18 cellular contexts compared by ENCODE assay signal in the genomic region with DNA sequence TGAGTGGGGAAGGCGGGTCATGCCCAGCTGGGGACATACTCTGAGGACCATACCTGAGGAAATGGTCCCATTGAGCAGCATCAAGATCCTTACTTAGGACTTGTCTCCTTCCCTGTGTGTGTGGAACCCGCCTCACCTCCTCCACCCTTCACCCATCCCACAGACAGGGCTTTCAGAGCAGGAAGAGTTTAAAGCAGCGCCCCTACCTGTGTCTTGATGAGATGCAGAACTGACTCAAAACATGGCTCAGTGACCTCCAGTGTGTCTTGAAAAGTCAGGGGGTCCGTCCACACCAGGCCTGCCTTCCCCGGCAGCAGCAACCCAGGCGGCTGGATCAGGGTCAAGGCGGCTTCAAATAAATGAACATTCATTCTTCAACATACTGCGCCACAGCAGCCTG. TPM values are rescaled to one million over a fixed set of nuclear protein-coding genes. Genes with fewer than 3 reads are reported as not detected.
A peak's percentile ranks its signal among the peaks of the same experiment; 100 is the strongest.
DNase-seq lines count a peak whose midpoint lies in the region; ATAC-seq and TF ChIP-seq lines count a peak whose summit lies in the region.
"Had no signal": no experiment of that assay in that cellular context is flagged by ENCODE, and none has a peak within 500 bp of the region (broad histone marks: within the 10 kb centered on the region; RNA-seq: fewer than 3 reads in every experiment).

No MANE protein-coding gene starts in this region.

- peak overlapping the region; percentile 91 for H3K27ac ChIP-seq in left ventricle myocardium inferior (replicated peaks)
- no peak overlapping the region for H3K27ac ChIP-seq in suprapubic skin
- H3K27ac ChIP-seq: A549, C4-2B had no signal

- TF ChIP-seq CTCF in WTC11 (IDR thresholded peaks at IDR 0.05), result no peak
- TF ChIP-seq CTCF in left ventricle myocardium inferior (IDR thresholded peaks at IDR 0.05; ENCODE audit: borderline replicate concordance), result no peak
- TF ChIP-seq CTCF in suprapubic skin (IDR thresholded peaks at IDR 0.05), result no peak

- H3K27me3 Mint-ChIP-seq in stimulated activated naive CD8-positive, alpha-beta T cell treated with anti-CD3 and anti-CD28 coated beads, Interleukin-15, amount 100 ng/mL, for 72 hours, result peaks cover 23% of the 10 kb centered on the region
- H3K27me3 Mint-ChIP-seq in WTC11 (ENCODE audit: low read depth), result peaks cover 65% of the 10 kb centered on the region

- intact Hi-C loops in left ventricle myocardium inferior (cut with micrococcal nuclease), result no loop called here

- no peak overlapping the region for H3K4me3 Mint-ChIP-seq in stimulated activated naive CD8-positive, alpha-beta T cell treated with anti-CD3 and anti-CD28 coated beads, Interleukin-15, amount 100 ng/mL, for 72 hours
- H3K4me3 Mint-ChIP-seq in WTC11, result no peak overlapping the region
- H3K4me3 Mint-ChIP-seq in stimulated activated effector memory CD8-positive, alpha-beta T cell treated with anti-CD3 and anti-CD28 coated beads, Interleukin-12 subunit alpha, Interleukin-12 subunit beta, amount 100 ng/mL, for 72 hours, result no peak overlapping the region
- H3K4me3 Mint-ChIP-seq: CD4-positive, alpha-beta memory T cell had no signal

- CTCF ChIA-PET in WTC11 (lab: Charles Lee), result no interaction called here

- TF ChIP-seq EP300 in suprapubic skin (IDR thresholded peaks at IDR 0.05), result no peak

- H3K27me3 ChIP-seq in left ventricle myocardium inferior (ENCODE audit: low read depth) (no peaks in the 10 kb centered on the region), suprapubic skin (no peaks in the 10 kb centered on the region)
- H3K27me3 ChIP-seq: BE2C had no signal

- WGBS in suprapubic skin, result 98% methylated on average over 8 of the region's 8 CpGs

- ATAC-seq in stimulated activated naive CD8-positive, alpha-beta T cell treated with anti-CD3 and anti-CD28 coated beads, Interleukin-15, amount 100 ng/mL, for 72 hours, result peak; percentile 40
- no peak for ATAC-seq in stimulated activated naive CD8-positive, alpha-beta T cell treated with anti-CD3 and anti-CD28 coated beads, Interleukin-15, Interleukin-2, amounts not matched to agents 100 U/mL and 50 U/mL, for 24 hours
- ATAC-seq in WTC11 (peak; percentile 65), HG02798 (IDR thresholded peaks at IDR 0.05; ENCODE audit: poor library complexity, unreplicated experiment) (no peak)
- peak; percentile 5 for ATAC-seq in stimulated activated effector memory CD8-positive, alpha-beta T cell treated with anti-CD3 and anti-CD28 coated beads, Interleukin-12 subunit alpha, Interleukin-12 subunit beta, amount 100 ng/mL, for 72 hours
- ATAC-seq: A549 had no signal

- DNase-seq in stimulated activated naive CD8-positive, alpha-beta T cell treated with anti-CD3 and anti-CD28 coated beads, Interleukin-15, amount 100 ng/mL, for 72 hours, result no peak
- no peak for DNase-seq in stimulated activated naive CD8-positive, alpha-beta T cell treated with anti-CD3 and anti-CD28 coated beads, Interleukin-15, Interleukin-2, amounts not matched to agents 100 U/mL and 50 U/mL, for 24 hours
- DNase-seq in WTC11 (ENCODE audit: low spot score) (no peak), left ventricle myocardium inferior (no peak), SIG-M5 treated with dmso at 0.1 percent for 504 hours (lab: John Stamatoyannopoulos, UW; ENCODE audit: unreplicated experiment) (no peak), suprapubic skin (ENCODE audit: low spot score in 2 of 2) (no peak)
- DNase-seq in stimulated activated effector memory CD8-positive, alpha-beta T cell treated with anti-CD3 and anti-CD28 coated beads, Interleukin-12 subunit alpha, Interleukin-12 subunit beta, amount 100 ng/mL, for 72 hours (ENCODE audit: low spot score in 2 of 2), result no peak
- DNase-seq: BE2C; CD4-positive, alpha-beta memory T cell; DMS153; DMS79 treated with DMSO at 0.1 percent for 48 hours; EL; GOT3 had no signal

- TF ChIP-seq POLR2A in suprapubic skin (IDR thresholded peaks at IDR 0.05), result no peak

- no peak overlapping the region for H3K27ac Mint-ChIP-seq in stimulated activated naive CD8-positive, alpha-beta T cell treated with anti-CD3 and anti-CD28 coated beads, Interleukin-15, amount 100 ng/mL, for 72 hours
- H3K27ac Mint-ChIP-seq in WTC11, result no peak overlapping the region
- H3K27ac Mint-ChIP-seq in stimulated activated effector memory CD8-positive, alpha-beta T cell treated with anti-CD3 and anti-CD28 coated beads, Interleukin-12 subunit alpha, Interleukin-12 subunit beta, amount 100 ng/mL, for 72 hours, result no peak overlapping the region
- H3K27ac Mint-ChIP-seq: CD4-positive, alpha-beta memory T cell had no signal

- H3K36me3 Mint-ChIP-seq in WTC11, result no peaks in the 10 kb centered on the region
- H3K36me3 Mint-ChIP-seq in stimulated activated effector memory CD8-positive, alpha-beta T cell treated with anti-CD3 and anti-CD28 coated beads, Interleukin-12 subunit alpha, Interleukin-12 subunit beta, amount 100 ng/mL, for 72 hours, result no peaks in the 10 kb centered on the region
- H3K36me3 Mint-ChIP-seq: CD4-positive, alpha-beta memory T cell had no signal

- no peaks in the 10 kb centered on the region for H3K4me1 Mint-ChIP-seq in stimulated activated naive CD8-positive, alpha-beta T cell treated with anti-CD3 and anti-CD28 coated beads, Interleukin-15, amount 100 ng/mL, for 72 hours
- peaks cover 11% of the 10 kb centered on the region for H3K4me1 Mint-ChIP-seq in WTC11
- H3K4me1 Mint-ChIP-seq in stimulated activated effector memory CD8-positive, alpha-beta T cell treated with anti-CD3 and anti-CD28 coated beads, Interleukin-12 subunit alpha, Interleukin-12 subunit beta, amount 100 ng/mL, for 72 hours, result no peaks in the 10 kb centered on the region
- H3K4me1 Mint-ChIP-seq: CD4-positive, alpha-beta memory T cell had no signal

- H3K9me3 ChIP-seq in left ventricle myocardium inferior (replicated peaks), result no peaks in the 10 kb centered on the region
- H3K9me3 ChIP-seq in suprapubic skin, result no peaks in the 10 kb centered on the region
- H3K9me3 ChIP-seq: A549, BE2C, HAP-1 had no signal

- no peaks in the 10 kb centered on the region for H3K9me3 Mint-ChIP-seq in stimulated activated naive CD8-positive, alpha-beta T cell treated with anti-CD3 and anti-CD28 coated beads, Interleukin-15, amount 100 ng/mL, for 72 hours
- H3K9me3 Mint-ChIP-seq in WTC11, result no peaks in the 10 kb centered on the region
- H3K9me3 Mint-ChIP-seq in stimulated activated effector memory CD8-positive, alpha-beta T cell treated with anti-CD3 and anti-CD28 coated beads, Interleukin-12 subunit alpha, Interleukin-12 subunit beta, amount 100 ng/mL, for 72 hours, result no peaks in the 10 kb centered on the region

- POLR2A ChIA-PET in WTC11 (lab: Charles Lee), result no interaction called here

- H3K4me3 ChIP-seq in left ventricle myocardium inferior, result peak overlapping the region; percentile 45
- no peak overlapping the region for H3K4me3 ChIP-seq in suprapubic skin
- H3K4me3 ChIP-seq: A549, HAP-1 had no signal

- H3K36me3 ChIP-seq in left ventricle myocardium inferior (peaks cover 14% of the 10 kb centered on the region), suprapubic skin (peaks cover 17% of the 10 kb centered on the region)
- H3K36me3 ChIP-seq: BE2C, HAP-1 had no signal

- peaks cover 81% of the 10 kb centered on the region for H3K4me1 ChIP-seq in left ventricle myocardium inferior
- peaks cover 2% of the 10 kb centered on the region for H3K4me1 ChIP-seq in suprapubic skin
- H3K4me1 ChIP-seq: A549, BE2C, HAP-1 had no signal

TF ChIP-seq in WTC11, 78 proteins besides CTCF, POLR2A, EP300 and RAD21 (continues in another document):
- TF ChIP-seq FOXK1 (CRISPR knock-in tag; IDR thresholded peaks at IDR 0.05), result no peak
- no peak for TF ChIP-seq RELA (CRISPR knock-in tag; IDR thresholded peaks at IDR 0.05; ENCODE audit: borderline replicate concordance)
- TF ChIP-seq, protein P1, sequence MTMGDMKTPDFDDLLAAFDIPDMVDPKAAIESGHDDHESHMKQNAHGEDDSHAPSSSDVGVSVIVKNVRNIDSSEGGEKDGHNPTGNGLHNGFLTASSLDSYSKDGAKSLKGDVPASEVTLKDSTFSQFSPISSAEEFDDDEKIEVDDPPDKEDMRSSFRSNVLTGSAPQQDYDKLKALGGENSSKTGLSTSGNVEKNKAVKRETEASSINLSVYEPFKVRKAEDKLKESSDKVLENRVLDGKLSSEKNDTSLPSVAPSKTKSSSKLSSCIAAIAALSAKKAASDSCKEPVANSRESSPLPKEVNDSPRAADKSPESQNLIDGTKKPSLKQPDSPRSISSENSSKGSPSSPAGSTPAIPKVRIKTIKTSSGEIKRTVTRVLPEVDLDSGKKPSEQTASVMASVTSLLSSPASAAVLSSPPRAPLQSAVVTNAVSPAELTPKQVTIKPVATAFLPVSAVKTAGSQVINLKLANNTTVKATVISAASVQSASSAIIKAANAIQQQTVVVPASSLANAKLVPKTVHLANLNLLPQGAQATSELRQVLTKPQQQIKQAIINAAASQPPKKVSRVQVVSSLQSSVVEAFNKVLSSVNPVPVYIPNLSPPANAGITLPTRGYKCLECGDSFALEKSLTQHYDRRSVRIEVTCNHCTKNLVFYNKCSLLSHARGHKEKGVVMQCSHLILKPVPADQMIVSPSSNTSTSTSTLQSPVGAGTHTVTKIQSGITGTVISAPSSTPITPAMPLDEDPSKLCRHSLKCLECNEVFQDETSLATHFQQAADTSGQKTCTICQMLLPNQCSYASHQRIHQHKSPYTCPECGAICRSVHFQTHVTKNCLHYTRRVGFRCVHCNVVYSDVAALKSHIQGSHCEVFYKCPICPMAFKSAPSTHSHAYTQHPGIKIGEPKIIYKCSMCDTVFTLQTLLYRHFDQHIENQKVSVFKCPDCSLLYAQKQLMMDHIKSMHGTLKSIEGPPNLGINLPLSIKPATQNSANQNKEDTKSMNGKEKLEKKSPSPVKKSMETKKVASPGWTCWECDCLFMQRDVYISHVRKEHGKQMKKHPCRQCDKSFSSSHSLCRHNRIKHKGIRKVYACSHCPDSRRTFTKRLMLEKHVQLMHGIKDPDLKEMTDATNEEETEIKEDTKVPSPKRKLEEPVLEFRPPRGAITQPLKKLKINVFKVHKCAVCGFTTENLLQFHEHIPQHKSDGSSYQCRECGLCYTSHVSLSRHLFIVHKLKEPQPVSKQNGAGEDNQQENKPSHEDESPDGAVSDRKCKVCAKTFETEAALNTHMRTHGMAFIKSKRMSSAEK (CRISPR knock-in tag; IDR thresholded peaks at IDR 0.05; ENCODE audit: borderline replicate concordance), result no peak
- no peak for TF ChIP-seq IRF2 (CRISPR knock-in tag; IDR thresholded peaks at IDR 0.05; ENCODE audit: borderline replicate concordance, low read depth)
- no peak for TF ChIP-seq TCF7 (CRISPR knock-in tag; IDR thresholded peaks at IDR 0.05; ENCODE audit: low read depth)
- no peak for TF ChIP-seq JUN (CRISPR knock-in tag; IDR thresholded peaks at IDR 0.05)

RNA-seq across cellular contexts. Expression of a gene that starts 38.4 kb away (rescaled TPM):
- 0.30 to 0.77 TPM (median 0.55 TPM) in 3 replicates for total RNA-seq in WTC11 (2021)
- total RNA-seq in left ventricle myocardium inferior, result 0.49 TPM
- not detected for total RNA-seq in suprapubic skin
- total RNA-seq: HT1080 had no signal

Comparison
In these comparisons a context has a peak if more than half of its experiments do, and no peak if none do; other contexts are left out.
1. ATAC-seq: peak in stimulated activated naive CD8-positive, alpha-beta T cell treated with anti-CD3 and anti-CD28 coated beads, Interleukin-15, amount 100 ng/mL, for 72 hours (single experiment), WTC11 (single experiment) and stimulated activated effector memory CD8-positive, alpha-beta T cell treated with anti-CD3 and anti-CD28 coated beads, Interleukin-12 subunit alpha, Interleukin-12 subunit beta, amount 100 ng/mL, for 72 hours (single experiment); none in stimulated activated naive CD8-positive, alpha-beta T cell treated with anti-CD3 and anti-CD28 coated beads, Interleukin-15, Interleukin-2, amounts not matched to agents 100 U/mL and 50 U/mL, for 24 hours (single experiment) and HG02798 (single experiment).